ENCODE assay signal across 9 cellular contexts in genomic region chr4:172892300-172892699, GRCh38.
DNase-seq lines count a peak whose midpoint lies in the region; ATAC-seq, FAIRE-seq and TF ChIP-seq lines count a peak whose summit lies in the region.
"Had no signal": no experiment of that assay in that cellular context is flagged by ENCODE, and none has a peak within 500 bp of the region (broad histone marks: within the 10 kb centered on the region; RNA-seq: fewer than 3 reads in every experiment).

No MANE protein-coding gene starts in this region.

- H3K4me1 ChIP-seq in tibial artery, result no peaks in the 10 kb centered on the region

- intact Hi-C loops in tibial artery (cut with DNase I; ENCODE audit: low total_unique reads), result no loop called here

- no peaks in the 10 kb centered on the region for H3K27me3 ChIP-seq in tibial artery
- no peaks in the 10 kb centered on the region for H3K27me3 ChIP-seq in H7 (ENCODE audit: control insufficient read depth, insufficient read depth, low read length)

- peak; percentile 5 for DNase-seq in CMK (ENCODE audit: low read depth)
- peak; percentile 3 for DNase-seq in NOMO-1 treated with dmso at 0.1 percent for 144 hours (lab: John Stamatoyannopoulos, UW; ENCODE audit: unreplicated experiment)
- DNase-seq in foreskin melanocyte, result peak; percentile 13
- DNase-seq in tibial artery, result no peak
- no peak for DNase-seq in H7
- DNase-seq in NCI-H2227 treated with DMSO at 0.1 percent for 48 hours (lab: John Stamatoyannopoulos, UW), result no peak
- no peak for DNase-seq in frontal cortex (ENCODE audit: low spot score in 2 of 2)

- no peak for TF ChIP-seq CTCF in tibial artery (IDR thresholded peaks at IDR 0.05)

- no peak overlapping the region for H3K27ac ChIP-seq in tibial artery

- FAIRE-seq in frontal cortex (lab: Jason Lieb, UNC), result no peak
- FAIRE-seq: GM18507 had no signal

- ATAC-seq in GM21786 (IDR thresholded peaks at IDR 0.05; ENCODE audit: unreplicated experiment), result peak; percentile 64

- H3K36me3 ChIP-seq in tibial artery (no peaks in the 10 kb centered on the region), H7 (replicated peaks; ENCODE audit: control insufficient read depth, insufficient read depth, low read length) (no peaks in the 10 kb centered on the region)

- no peak overlapping the region for H3K4me3 ChIP-seq in tibial artery
- no peak overlapping the region for H3K4me3 ChIP-seq in H7 (ENCODE audit: insufficient read depth, low read depth, low read length)

- H3K9me3 ChIP-seq in tibial artery, result peaks cover 0 to 17% (median 15%) of the 10 kb centered on the region in 3 donors

Comparison
In these comparisons a context has a peak if more than half of its experiments do, and no peak if none do; other contexts are left out.
1. DNase-seq: peak in CMK (single experiment), NOMO-1 treated with dmso at 0.1 percent for 144 hours (single experiment) and foreskin melanocyte (single experiment); none in tibial artery (0 of 2), H7 (single experiment), NCI-H2227 treated with DMSO at 0.1 percent for 48 hours (single experiment) and frontal cortex (0 of 2).